ENCODE assay signal across 8 cellular contexts in the genomic region with DNA sequence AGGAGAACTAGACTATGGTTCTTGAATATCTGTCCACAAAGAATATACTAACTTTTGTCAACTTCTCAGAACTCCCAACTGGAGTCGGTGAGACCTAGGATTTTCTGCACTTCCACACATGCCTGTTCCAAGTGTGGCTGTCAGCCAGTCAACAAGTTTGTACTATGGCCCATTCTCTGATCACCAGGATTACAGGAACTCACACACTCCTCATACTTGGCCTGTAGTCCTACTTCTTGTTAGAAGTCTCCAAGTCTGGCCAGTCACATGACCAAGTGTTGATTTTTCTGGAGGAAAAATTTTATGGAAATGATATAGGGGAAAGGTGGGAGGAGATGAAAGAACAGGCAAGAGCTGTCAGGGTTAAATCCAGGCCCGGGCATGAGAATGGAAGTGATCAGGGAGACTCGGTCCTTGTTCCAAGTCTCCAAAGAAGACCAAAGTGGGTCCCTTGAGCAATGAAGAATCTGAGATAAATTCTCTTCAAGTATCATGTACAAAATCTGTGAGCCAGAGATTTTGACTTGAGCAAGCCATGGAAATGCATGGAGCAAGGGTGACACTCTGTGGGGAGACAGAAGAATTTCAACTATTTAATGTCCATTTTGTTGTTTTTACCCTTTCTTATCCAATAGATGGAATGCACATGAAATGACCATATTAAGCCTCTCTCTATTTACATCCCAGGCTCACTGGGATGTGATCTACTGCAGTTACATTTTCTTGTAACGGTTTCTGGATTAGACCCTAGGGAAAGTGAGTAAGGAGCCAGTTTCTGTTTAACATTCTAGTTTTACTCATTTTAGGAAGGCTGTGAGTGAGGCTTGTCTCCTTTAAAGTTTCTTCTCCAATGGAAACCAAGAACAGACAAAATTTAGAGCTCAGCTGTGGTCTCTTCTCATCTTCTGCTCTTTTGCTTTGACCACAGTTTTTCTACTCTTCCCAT.
DNase-seq lines count a peak whose midpoint lies in the region; ATAC-seq, FAIRE-seq and TF ChIP-seq lines count a peak whose summit lies in the region.

No MANE protein-coding gene starts in this region.

- H3K4me2 ChIP-seq in H1 (ENCODE audit: insufficient read depth in 1 of 2, low read depth in 2 of 2, low read length in 2 of 2) = no peak overlapping the region

- no peaks in the 10 kb centered on the region for H3K9me3 Mint-ChIP-seq in activated T-cell treated with anti-CD3 and anti-CD28 coated beads, Interleukin-2, amount 50 U/mL, for 72 hours

- TF ChIP-seq POLR2A in H1 (IDR thresholded peaks at IDR 0.05; ENCODE audit: control extremely low read depth in 1 of 2, low read depth in 2 of 2, low read length in 2 of 2) = no peak

- TF ChIP-seq CTCF in H1 (IDR thresholded peaks at IDR 0.05; ENCODE audit: control extremely low read depth in 1 of 3, insufficient read depth in 1 of 3, low read depth in 1 of 3, low read length in 3 of 3) (peak in 2 of 3 experiments; percentile 53 to 65; a peak in 3 of 4 replicates), colonic mucosa (IDR thresholded peaks at IDR 0.05) (no peak)

- no peak overlapping the region for H2BK5ac ChIP-seq in H1 (ENCODE audit: low read depth, low read length)

- no peak overlapping the region for H2AK5ac ChIP-seq in H1 (ENCODE audit: low read depth, low read length)

- H3K27ac Mint-ChIP-seq in activated T-cell treated with anti-CD3 and anti-CD28 coated beads, Interleukin-2, amount 50 U/mL, for 72 hours = no peak overlapping the region

- no peak for ATAC-seq in activated T-cell treated with anti-CD3 and anti-CD28 coated beads, Interleukin-2, amount 50 U/mL, for 72 hours (replicated peaks in 1 of 2)
- no peak for ATAC-seq in HG03025 (IDR thresholded peaks at IDR 0.05; ENCODE audit: low FRiP score, unreplicated experiment)

- no peak overlapping the region for H3K4me3 ChIP-seq in H1 (ENCODE audit: extremely low read depth in 1 of 4, insufficient read depth in 2 of 4, low read depth in 3 of 4, low read length in 4 of 4)
- H3K4me3 ChIP-seq in muscle layer of colon (ENCODE audit: low read depth in 1 of 2, low read length in 2 of 2) = no peak overlapping the region
- no peak overlapping the region for H3K4me3 ChIP-seq in colonic mucosa

- H2AFZ ChIP-seq in H1 (ENCODE audit: low read length) = no peak overlapping the region

- H3K4me3 Mint-ChIP-seq in activated T-cell treated with anti-CD3 and anti-CD28 coated beads, Interleukin-2, amount 50 U/mL, for 72 hours = no peak overlapping the region

- no peaks in the 10 kb centered on the region for H3K79me1 ChIP-seq in H1 (ENCODE audit: low read depth, low read length)

- no peak overlapping the region for H4K91ac ChIP-seq in H1 (replicated peaks; ENCODE audit: insufficient read length, low read length)

- no peak overlapping the region for H2BK20ac ChIP-seq in H1 (ENCODE audit: low read length)

- POLR2A ChIA-PET in H1 (lab: Charles Lee; ENCODE audit: partially characterized antibody) = no interaction called here

- H3K56ac ChIP-seq in H1 (replicated peaks; ENCODE audit: insufficient read length, low read depth, low read length) = no peak overlapping the region

- WGBS in H1 (ENCODE audit: extremely low coverage in 1 of 2, insufficient coverage in 1 of 2, insufficient read length in 1 of 2, insufficient replicate concordance in 2 of 2, low coverage in 1 of 2, low lambda C conversion rate in 2 of 2, missing lambda C conversion rate in 1 of 2), 2 experiments = 83% methylated on average over 4 of the region's 4 CpGs; no CpG with 5 or more reads in 1 of the 2 experiments

- H3K27ac ChIP-seq in H1 (ENCODE audit: low read depth, low read length) = no peak overlapping the region
- H3K27ac ChIP-seq in muscle layer of colon (ENCODE audit: low read depth, low read length) = peak overlapping the region; percentile 43
- no peak overlapping the region for H3K27ac ChIP-seq in colonic mucosa

- H3K9ac ChIP-seq in H1 (replicated peaks in 1 of 4; ENCODE audit: extremely low read depth in 1 of 4, low read depth in 3 of 4, low read length in 3 of 4) (no peak overlapping the region), muscle layer of colon (ENCODE audit: low read length) (no peak overlapping the region), colonic mucosa (ENCODE audit: low read depth in 2 of 2, low read length in 2 of 2) (no peak overlapping the region)

- FAIRE-seq in H1 (lab: Jason Lieb, UNC) = peak; percentile 78

- H3K4ac ChIP-seq in H1 (replicated peaks; ENCODE audit: insufficient read length, low read depth, low read length) = no peak overlapping the region

- no peak overlapping the region for H3K18ac ChIP-seq in H1 (ENCODE audit: extremely low read depth, low read length)

- no peaks in the 10 kb centered on the region for H3K23me2 ChIP-seq in H1 (ENCODE audit: low read depth, low read length)

- H3K79me2 ChIP-seq in H1 (ENCODE audit: control insufficient read depth in 1 of 2, insufficient read depth in 2 of 2, low read length in 2 of 2) = no peaks in the 10 kb centered on the region

- no peaks in the 10 kb centered on the region for H3K36me3 Mint-ChIP-seq in activated T-cell treated with anti-CD3 and anti-CD28 coated beads, Interleukin-2, amount 50 U/mL, for 72 hours (ENCODE audit: insufficient read depth in 2 of 2)

- DNase-seq in SKM-1 treated with dmso at 0.1 percent for 144 hours (lab: John Stamatoyannopoulos, UW; ENCODE audit: unreplicated experiment) (peak; percentile 18), SKM-1 (lab: John Stamatoyannopoulos, UW; ENCODE audit: unreplicated experiment) (no peak), NCI-H526 (lab: John Stamatoyannopoulos, UW) (peak; percentile 74 to 88), H1 (ENCODE audit: low read depth in 1 of 2, low spot score in 2 of 2) (no peak), colonic mucosa (no peak)
- DNase-seq in activated T-cell treated with anti-CD3 and anti-CD28 coated beads, Interleukin-2, amount 50 U/mL, for 72 hours = no peak

- no peaks in the 10 kb centered on the region for H3K36me3 ChIP-seq in H1 (ENCODE audit: control insufficient read depth in 2 of 4, insufficient read depth in 4 of 4, low read length in 3 of 4)
- H3K36me3 ChIP-seq in muscle layer of colon (ENCODE audit: insufficient read depth, low read length) = no peaks in the 10 kb centered on the region
- H3K36me3 ChIP-seq in colonic mucosa = no peaks in the 10 kb centered on the region

- CTCF ChIA-PET in H1 (lab: Charles Lee; ENCODE audit: partially characterized antibody) = interaction anchor here (0.6 to 9.0 kb wide), 25 partner anchors 11 to 1692 kb away, joined by 3 to 88 read pairs (median 3); no protein-coding TSS in a partner anchor

- H2BK12ac ChIP-seq in H1 (ENCODE audit: low read depth, low read length) = no peak overlapping the region

- H3K4me1 ChIP-seq in H1 (replicated peaks in 1 of 4; ENCODE audit: control insufficient read depth in 3 of 4, insufficient read depth in 4 of 4, low read length in 3 of 4) (no peaks in the 10 kb centered on the region), muscle layer of colon (ENCODE audit: insufficient read depth, low read length) (peaks cover 47% of the 10 kb centered on the region), colonic mucosa (no peaks in the 10 kb centered on the region)

- no peak for TF ChIP-seq EP300 in H1 (IDR thresholded peaks at IDR 0.05; ENCODE audit: borderline replicate concordance in 1 of 2, low read depth in 2 of 2, low read length in 2 of 2)

- TF ChIP-seq RAD21 in H1 (IDR thresholded peaks at IDR 0.05 in 1 of 2, conservative IDR thresholded peaks at IDR 0.05 in 1 of 2; ENCODE audit: low read depth in 2 of 2, low read length in 2 of 2) = peak; percentile 87 to 90

- no peaks in the 10 kb centered on the region for H3K9me3 ChIP-seq in H1 (ENCODE audit: insufficient read depth in 2 of 2, low read depth in 1 of 2, low read length in 1 of 2)
- H3K9me3 ChIP-seq in muscle layer of colon (ENCODE audit: low read length) = no peaks in the 10 kb centered on the region
- H3K9me3 ChIP-seq in colonic mucosa = no peaks in the 10 kb centered on the region

- H3K23ac ChIP-seq in H1 (ENCODE audit: insufficient read length) = no peak overlapping the region

- H4K8ac ChIP-seq in H1 (ENCODE audit: extremely low read depth, insufficient read depth, low read length) = no peak overlapping the region

- intact Hi-C loops in colonic mucosa (cut with DNase I) = no loop called here

- no peak overlapping the region for H2BK15ac ChIP-seq in H1 (ENCODE audit: low read length)

- H3K27me3 ChIP-seq in H1 (replicated peaks in 1 of 4; ENCODE audit: control insufficient read depth in 3 of 4, extremely low read depth in 1 of 4, insufficient read depth in 3 of 4, low read length in 3 of 4) (no peaks in the 10 kb centered on the region), muscle layer of colon (ENCODE audit: control insufficient read depth in 1 of 2, insufficient read depth in 2 of 2, low read length in 2 of 2) (no peaks in the 10 kb centered on the region), colonic mucosa (no peaks in the 10 kb centered on the region)

- no peaks in the 10 kb centered on the region for H3K4me1 Mint-ChIP-seq in activated T-cell treated with anti-CD3 and anti-CD28 coated beads, Interleukin-2, amount 50 U/mL, for 72 hours (ENCODE audit: low read depth)

- no peak overlapping the region for H3K14ac ChIP-seq in H1 (ENCODE audit: insufficient read length)

- H4K20me1 ChIP-seq in H1 (replicated peaks in 1 of 2; ENCODE audit: control insufficient read depth in 1 of 2, insufficient read depth in 2 of 2, low read length in 2 of 2) = no peaks in the 10 kb centered on the region

- no peak overlapping the region for H2BK120ac ChIP-seq in H1 (replicated peaks; ENCODE audit: low read depth, low read length)

- peaks cover 15% of the 10 kb centered on the region for H3K27me3 Mint-ChIP-seq in activated T-cell treated with anti-CD3 and anti-CD28 coated beads, Interleukin-2, amount 50 U/mL, for 72 hours (ENCODE audit: low read depth)

- no peak overlapping the region for H4K5ac ChIP-seq in H1 (ENCODE audit: insufficient read length, low read depth, low read length)

TF ChIP-seq in H1, 55 proteins besides CTCF, POLR2A, EP300 and RAD21:
- TF ChIP-seq KDM4A (IDR thresholded peaks at IDR 0.05; ENCODE audit: low read depth, low read length, severe bottlenecking) (no peak), TEAD4 (IDR thresholded peaks at IDR 0.05; ENCODE audit: low read depth, low read length) (peak; percentile 29; the same call in 1 of the 2 replicates)

Comparison
In these comparisons a context has a peak if more than half of its experiments do, and no peak if none do; other contexts are left out.
1. DNase-seq: peak in SKM-1 treated with dmso at 0.1 percent for 144 hours (single experiment) and NCI-H526 (2 of 2); none in SKM-1 (single experiment), H1 (0 of 2), colonic mucosa (single experiment) and activated T-cell treated with anti-CD3 and anti-CD28 coated beads, Interleukin-2, amount 50 U/mL, for 72 hours (0 of 2).